ENCODE assay signal across 8 cellular contexts in genomic region chr1:151166506-151166956, GRCh38. TPM values are rescaled to one million over a fixed set of nuclear protein-coding genes. Genes with fewer than 3 reads are reported as not detected.
DNase-seq lines count a peak whose midpoint lies in the region.

No MANE protein-coding gene starts in this region.

- no peak overlapping the region for H2BK5ac ChIP-seq in mesendoderm (ENCODE audit: low read length)

- peak overlapping the region; percentile 80 for H3K27ac ChIP-seq in cingulate gyrus (ENCODE audit: low read depth, low read length)
- H3K27ac ChIP-seq in mesendoderm (ENCODE audit: low read depth, low read length) = no peak overlapping the region

- no peaks in the 10 kb centered on the region for H3K4me1 ChIP-seq in mesendoderm (ENCODE audit: control insufficient read depth, low read depth, low read length)

- H3K27me3 ChIP-seq in mesendoderm (ENCODE audit: insufficient read depth, low read length, poor library complexity) = no peaks in the 10 kb centered on the region

- H3K79me2 ChIP-seq in mesendoderm (ENCODE audit: control insufficient read depth, insufficient read depth, low read length) = no peaks in the 10 kb centered on the region

- H4K5ac ChIP-seq in mesendoderm (ENCODE audit: low read length) = no peak overlapping the region

- no peak overlapping the region for H2BK120ac ChIP-seq in mesendoderm (ENCODE audit: low read depth, low read length)

- in situ Hi-C loops in G401 (cut with HindIII; ENCODE audit: low sequenced_read_pairs) = no loop called here

- H3K56ac ChIP-seq in mesendoderm (ENCODE audit: low read length) = peak overlapping the region; percentile 79

- no peaks in the 10 kb centered on the region for H3K36me3 ChIP-seq in mesendoderm (ENCODE audit: control insufficient read depth, insufficient read depth, low read length)

- H3K18ac ChIP-seq in mesendoderm (ENCODE audit: low read length) = peak overlapping the region; percentile 60

- DNase-seq in SIG-M5 treated with dmso at 0.1 percent for 504 hours (lab: John Stamatoyannopoulos, UW; ENCODE audit: unreplicated experiment) = peak; percentile 59
- no peak for DNase-seq in SIG-M5 (lab: John Stamatoyannopoulos, UW)
- peak; percentile 10 for DNase-seq in NOMO-1 treated with dmso at 0.1 percent for 144 hours (lab: John Stamatoyannopoulos, UW; ENCODE audit: unreplicated experiment)
- DNase-seq in mesendoderm = peak; percentile 71
- no peak for DNase-seq in G401 (ENCODE audit: low spot score)
- no peak for DNase-seq in AML-193 (lab: John Stamatoyannopoulos, UW)
- no peak for DNase-seq in stimulated activated naive CD4-positive, alpha-beta T cell treated with Interleukin-2 at 50 U/mL for 16 hours (lab: John Stamatoyannopoulos, UW)

- no peak overlapping the region for H2AK5ac ChIP-seq in mesendoderm (ENCODE audit: low read length)

- H3K23ac ChIP-seq in mesendoderm (ENCODE audit: low read length) = no peak overlapping the region

- H3K4ac ChIP-seq in mesendoderm (ENCODE audit: low read depth, low read length) = peak overlapping the region; percentile 94

- peak overlapping the region; percentile 53 for H3K4me3 ChIP-seq in mesendoderm (ENCODE audit: low read length)

- H4K8ac ChIP-seq in mesendoderm (ENCODE audit: low read depth, low read length) = no peak overlapping the region

- H2BK15ac ChIP-seq in mesendoderm (replicated peaks; ENCODE audit: low read depth) = no peak overlapping the region

- H3K4me2 ChIP-seq in mesendoderm (ENCODE audit: low read length) = peak overlapping the region; percentile 58

- no peaks in the 10 kb centered on the region for H3K79me1 ChIP-seq in mesendoderm (ENCODE audit: low read length)

- WGBS in mesendoderm (ENCODE audit: extremely low coverage, insufficient coverage, low lambda C conversion rate) = no CpG with 5 or more reads among the region's 15 CpGs

- H3K9ac ChIP-seq in mesendoderm (ENCODE audit: low read length) = peak overlapping the region; percentile 75

RNA-seq across cellular contexts. Expression of gene SCNM1, which starts 0.6 kb away (rescaled TPM):
- 48.9 TPM for polyA plus RNA-seq in mesendoderm (2013, experiment 1 of 2)
- 48.0 TPM for polyA plus RNA-seq in mesendoderm (2013, experiment 2 of 2)
- total RNA-seq in G401 (2014; rRNA removed; shearing (Covaris generic)) = 44.3 and 57.7 TPM in 2 replicates

RNA-seq across cellular contexts. Expression of gene LYSMD1, which starts 0.8 kb away (rescaled TPM):
- 2.4 TPM for polyA plus RNA-seq in mesendoderm (2013, experiment 1 of 2)
- polyA plus RNA-seq in mesendoderm (2013, experiment 2 of 2) = 2.6 TPM
- 6.2 and 8.9 TPM in 2 replicates for total RNA-seq in G401 (2014; rRNA removed; shearing (Covaris generic))

RNA-seq across cellular contexts. Expression of gene TMOD4, which starts 9.2 kb away (rescaled TPM):
- polyA plus RNA-seq in mesendoderm (2013, experiment 1 of 2) = 0.35 TPM
- polyA plus RNA-seq in mesendoderm (2013, experiment 2 of 2) = 0.29 TPM
- not detected in 2 replicates for total RNA-seq in G401 (2014; rRNA removed; shearing (Covaris generic))

RNA-seq across cellular contexts. Expression of gene TNFAIP8L2, which starts 10.1 kb away (rescaled TPM):
- polyA plus RNA-seq in mesendoderm (2013, experiment 1 of 2) = 0.06 TPM
- polyA plus RNA-seq in mesendoderm (2013, experiment 2 of 2) = 0.03 TPM
- not detected in 2 replicates for total RNA-seq in G401 (2014; rRNA removed; shearing (Covaris generic))

RNA-seq across cellular contexts. Expression of gene SEMA6C, which starts 20.1 kb away (rescaled TPM):
- polyA plus RNA-seq in mesendoderm (2013, experiment 1 of 2) = 5.3 TPM
- polyA plus RNA-seq in mesendoderm (2013, experiment 2 of 2) = 5.7 TPM
- total RNA-seq in G401 (2014; rRNA removed; shearing (Covaris generic)) = 2.0 TPM in 2 replicates

Comparison
In these comparisons a context has a peak if more than half of its experiments do, and no peak if none do; other contexts are left out.
1. DNase-seq: peak in SIG-M5 treated with dmso at 0.1 percent for 504 hours (single experiment), NOMO-1 treated with dmso at 0.1 percent for 144 hours (single experiment) and mesendoderm (single experiment); none in SIG-M5 (single experiment), G401 (single experiment), AML-193 (0 of 2) and stimulated activated naive CD4-positive, alpha-beta T cell treated with Interleukin-2 at 50 U/mL for 16 hours (single experiment).